ENCODE assay signal across 27 cellular contexts in genomic region chr6:152848919-152849318, GRCh38.
"Had no signal": no experiment of that assay in that cellular context is flagged by ENCODE, and none has a peak within 500 bp of the region (broad histone marks: within the 10 kb centered on the region; RNA-seq: fewer than 3 reads in every experiment).

No MANE protein-coding gene starts in this region.

- H3K9me3 ChIP-seq: colonic mucosa, esophagus muscularis mucosa, esophagus squamous epithelium, gastrocnemius medialis, gastroesophageal sphincter, heart left ventricle, heart right ventricle had no signal

- H3K4me1 ChIP-seq: colonic mucosa, esophagus muscularis mucosa, esophagus squamous epithelium, foreskin keratinocyte, gastrocnemius medialis, gastroesophageal sphincter, heart left ventricle, heart right ventricle had no signal

- H3K4me3 ChIP-seq: colonic mucosa, coronary artery, dorsolateral prefrontal cortex, esophagus muscularis mucosa, esophagus squamous epithelium, gastrocnemius medialis, gastroesophageal sphincter, heart left ventricle, heart right ventricle had no signal

- ATAC-seq: effector memory CD8-positive, alpha-beta T cell; esophagus mucosa; foreskin keratinocyte; gastrocnemius medialis; gastroesophageal sphincter; heart left ventricle; heart right ventricle had no signal

- DNase-seq: colonic mucosa; cortex of kidney; dermis blood vessel endothelial cell; dorsolateral prefrontal cortex; effector CD4-positive, alpha-beta T cell; effector CD8-positive, alpha-beta T cell; effector memory CD4-positive, alpha-beta T cell; effector memory CD8-positive, alpha-beta T cell; endodermal cell; erythroblast; esophagus squamous epithelium; foreskin fibroblast; foreskin keratinocyte; foreskin melanocyte; gastrocnemius medialis; glutamatergic neuron; heart left ventricle; heart right ventricle had no signal

- H3K27ac ChIP-seq: colonic mucosa, coronary artery, dorsolateral prefrontal cortex, epithelial cell of prostate, esophagus muscularis mucosa, esophagus squamous epithelium, foreskin keratinocyte, gastrocnemius medialis, gastroesophageal sphincter, heart left ventricle, heart right ventricle had no signal

- FAIRE-seq: colon, endometrium, endothelial cell of umbilical vein, frontal cortex had no signal

- H3K27me3 ChIP-seq: colonic mucosa, dorsolateral prefrontal cortex, esophagus muscularis mucosa, esophagus squamous epithelium, foreskin keratinocyte, gastrocnemius medialis, gastroesophageal sphincter, heart left ventricle had no signal

- H3K36me3 ChIP-seq: colonic mucosa, esophagus muscularis mucosa, esophagus squamous epithelium, gastrocnemius medialis, gastroesophageal sphincter, heart left ventricle, heart right ventricle had no signal
